10 cellular contexts compared by ENCODE assay signal in genomic region chr11:7576671-7577225, GRCh38.
DNase-seq lines count a peak whose midpoint lies in the region; ATAC-seq and TF ChIP-seq lines count a peak whose summit lies in the region.
"Had no signal": no experiment of that assay in that cellular context is flagged by ENCODE, and none has a peak within 500 bp of the region (broad histone marks: within the 10 kb centered on the region; RNA-seq: fewer than 3 reads in every experiment).

No MANE protein-coding gene starts in this region.

- peak overlapping the region; percentile 70 for H3K4me3 ChIP-seq in fibroblast of the aortic adventitia (ENCODE audit: low read depth, low read length)

- H3K27me3 Mint-ChIP-seq in stimulated activated naive CD8-positive, alpha-beta T cell treated with anti-CD3 and anti-CD28 coated beads, Interleukin-15, Interleukin-2, amounts not matched to agents 100 ng/mL and 50 ng/mL, for 24 hours, result peaks cover 36% of the 10 kb centered on the region
- no peaks in the 10 kb centered on the region for H3K27me3 Mint-ChIP-seq in neural crest cell (ENCODE audit: low read depth)

- no peak for DNase-seq in stimulated activated naive CD8-positive, alpha-beta T cell treated with anti-CD3 and anti-CD28 coated beads, Interleukin-15, Interleukin-2, amounts not matched to agents 100 U/mL and 50 U/mL, for 24 hours
- DNase-seq in fibroblast of the aortic adventitia (ENCODE audit: low read depth) (peak; percentile 78), neural crest cell (ENCODE audit: low read depth, low spot score) (no peak), ecto neural progenitor cell (ENCODE audit: low spot score) (no peak), T-helper 2 cell (no peak), NCI-H1694 treated with DMSO at 0.1 percent for 48 hours (lab: John Stamatoyannopoulos, UW) (no peak)
- DNase-seq: activated naive CD4-positive, alpha-beta T cell treated with anti-CD3 and anti-CD28 coated beads, Interleukin-2, amount 50 U/mL, for 16 hours; naive B cell had no signal

- no peak overlapping the region for H3K27ac Mint-ChIP-seq in stimulated activated naive CD8-positive, alpha-beta T cell treated with anti-CD3 and anti-CD28 coated beads, Interleukin-15, Interleukin-2, amounts not matched to agents 100 ng/mL and 50 ng/mL, for 24 hours
- H3K27ac Mint-ChIP-seq in neural crest cell (ENCODE audit: unreplicated experiment), result peak overlapping the region; percentile 91

- peak overlapping the region; percentile 18 for H3K4me3 Mint-ChIP-seq in stimulated activated naive CD8-positive, alpha-beta T cell treated with anti-CD3 and anti-CD28 coated beads, Interleukin-15, Interleukin-2, amounts not matched to agents 100 ng/mL and 50 ng/mL, for 24 hours
- peak overlapping the region; percentile 78 for H3K4me3 Mint-ChIP-seq in neural crest cell

- TF ChIP-seq CTCF in fibroblast of the aortic adventitia (IDR thresholded peaks at IDR 0.05; ENCODE audit: insufficient read depth, low read length) (peak; percentile 12), neural crest cell (conservative IDR thresholded peaks at IDR 0.05) (no peak)

- H3K36me3 Mint-ChIP-seq in stimulated activated naive CD8-positive, alpha-beta T cell treated with anti-CD3 and anti-CD28 coated beads, Interleukin-15, Interleukin-2, amounts not matched to agents 100 ng/mL and 50 ng/mL, for 24 hours (ENCODE audit: low read depth), result no peaks in the 10 kb centered on the region
- no peaks in the 10 kb centered on the region for H3K36me3 Mint-ChIP-seq in neural crest cell (ENCODE audit: low read depth)

- ATAC-seq in stimulated activated naive CD8-positive, alpha-beta T cell treated with anti-CD3 and anti-CD28 coated beads, Interleukin-15, Interleukin-2, amounts not matched to agents 100 U/mL and 50 U/mL, for 24 hours, result no peak
- ATAC-seq in GM19463 (IDR thresholded peaks at IDR 0.05; ENCODE audit: unreplicated experiment), result no peak

- H3K4me1 Mint-ChIP-seq in stimulated activated naive CD8-positive, alpha-beta T cell treated with anti-CD3 and anti-CD28 coated beads, Interleukin-15, Interleukin-2, amounts not matched to agents 100 ng/mL and 50 ng/mL, for 24 hours (ENCODE audit: low read depth), result peaks cover 35% of the 10 kb centered on the region
- peaks cover 68% of the 10 kb centered on the region for H3K4me1 Mint-ChIP-seq in neural crest cell

- H3K9me3 Mint-ChIP-seq in stimulated activated naive CD8-positive, alpha-beta T cell treated with anti-CD3 and anti-CD28 coated beads, Interleukin-15, Interleukin-2, amounts not matched to agents 100 ng/mL and 50 ng/mL, for 24 hours, result no peaks in the 10 kb centered on the region
- no peaks in the 10 kb centered on the region for H3K9me3 Mint-ChIP-seq in neural crest cell
- H3K9me3 Mint-ChIP-seq: naive B cell had no signal
